In the genomic region with DNA sequence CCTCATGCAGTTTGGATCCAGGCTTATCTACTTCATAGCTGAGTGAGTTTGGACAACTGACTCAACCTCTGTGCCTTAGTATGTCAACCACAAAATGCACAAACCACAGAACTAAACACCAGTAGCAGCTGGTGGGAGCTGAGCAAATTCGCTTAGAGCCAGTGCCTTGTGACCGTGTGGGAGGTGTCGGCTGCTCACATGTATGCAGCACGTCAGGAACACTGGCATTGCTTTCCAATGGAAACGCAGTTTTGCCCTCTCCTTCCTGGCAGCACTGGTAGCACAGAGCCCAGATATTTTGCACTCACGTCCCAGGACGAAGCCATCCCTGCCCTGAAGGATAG, we compare ENCODE assay signal across 1 cellular context.
TF ChIP-seq lines count a peak whose summit lies in the region.

No MANE protein-coding gene starts in this region.

TF ChIP-seq in K562, 482 proteins besides CTCF, POLR2A, EP300 and RAD21 (continued from another document and continues in another):
- TF ChIP-seq HMG20B (CRISPR knock-in tag; IDR thresholded peaks at IDR 0.05) (no peak), GTF2A2 (tag; IDR thresholded peaks at IDR 0.05) (no peak), ZNF354B (CRISPR knock-in tag; IDR thresholded peaks at IDR 0.05) (no peak), KDM2B (CRISPR knock-in tag; IDR thresholded peaks at IDR 0.05) (no peak), U2AF2 (optimal IDR thresholded peaks at IDR 0.05; ENCODE audit: low read depth, low read length) (no peak), FOXA3 (CRISPR knock-in tag; conservative IDR thresholded peaks at IDR 0.05 in 1 of 2, IDR thresholded peaks at IDR 0.05 in 1 of 2) (no peak), NONO (IDR thresholded peaks at IDR 0.05; ENCODE audit: low read depth in 2 of 2, low read length in 1 of 2) (no peak), ETV1 (tag; conservative IDR thresholded peaks at IDR 0.05; ENCODE audit: low read depth) (no peak), DACH1 (IDR thresholded peaks at IDR 0.05; ENCODE audit: partially characterized antibody) (no peak), ZFP1 (CRISPR knock-in tag; IDR thresholded peaks at IDR 0.05) (no peak), NEUROD1 (IDR thresholded peaks at IDR 0.05; ENCODE audit: borderline replicate concordance, low read depth, low read length, partially characterized antibody) (no peak), SPI1 (IDR thresholded peaks at IDR 0.05; ENCODE audit: borderline replicate concordance, low read depth, low read length) (no peak), ZNF12 (CRISPR knock-in tag; IDR thresholded peaks at IDR 0.05) (no peak), ZNF431 (CRISPR knock-in tag; IDR thresholded peaks at IDR 0.05) (no peak), ZNF184 (CRISPR knock-in tag; IDR thresholded peaks at IDR 0.05) (no peak), SRSF1 (IDR thresholded peaks at IDR 0.05; ENCODE audit: low read depth, low read length) (no peak)
- TF ChIP-seq, protein P1, sequence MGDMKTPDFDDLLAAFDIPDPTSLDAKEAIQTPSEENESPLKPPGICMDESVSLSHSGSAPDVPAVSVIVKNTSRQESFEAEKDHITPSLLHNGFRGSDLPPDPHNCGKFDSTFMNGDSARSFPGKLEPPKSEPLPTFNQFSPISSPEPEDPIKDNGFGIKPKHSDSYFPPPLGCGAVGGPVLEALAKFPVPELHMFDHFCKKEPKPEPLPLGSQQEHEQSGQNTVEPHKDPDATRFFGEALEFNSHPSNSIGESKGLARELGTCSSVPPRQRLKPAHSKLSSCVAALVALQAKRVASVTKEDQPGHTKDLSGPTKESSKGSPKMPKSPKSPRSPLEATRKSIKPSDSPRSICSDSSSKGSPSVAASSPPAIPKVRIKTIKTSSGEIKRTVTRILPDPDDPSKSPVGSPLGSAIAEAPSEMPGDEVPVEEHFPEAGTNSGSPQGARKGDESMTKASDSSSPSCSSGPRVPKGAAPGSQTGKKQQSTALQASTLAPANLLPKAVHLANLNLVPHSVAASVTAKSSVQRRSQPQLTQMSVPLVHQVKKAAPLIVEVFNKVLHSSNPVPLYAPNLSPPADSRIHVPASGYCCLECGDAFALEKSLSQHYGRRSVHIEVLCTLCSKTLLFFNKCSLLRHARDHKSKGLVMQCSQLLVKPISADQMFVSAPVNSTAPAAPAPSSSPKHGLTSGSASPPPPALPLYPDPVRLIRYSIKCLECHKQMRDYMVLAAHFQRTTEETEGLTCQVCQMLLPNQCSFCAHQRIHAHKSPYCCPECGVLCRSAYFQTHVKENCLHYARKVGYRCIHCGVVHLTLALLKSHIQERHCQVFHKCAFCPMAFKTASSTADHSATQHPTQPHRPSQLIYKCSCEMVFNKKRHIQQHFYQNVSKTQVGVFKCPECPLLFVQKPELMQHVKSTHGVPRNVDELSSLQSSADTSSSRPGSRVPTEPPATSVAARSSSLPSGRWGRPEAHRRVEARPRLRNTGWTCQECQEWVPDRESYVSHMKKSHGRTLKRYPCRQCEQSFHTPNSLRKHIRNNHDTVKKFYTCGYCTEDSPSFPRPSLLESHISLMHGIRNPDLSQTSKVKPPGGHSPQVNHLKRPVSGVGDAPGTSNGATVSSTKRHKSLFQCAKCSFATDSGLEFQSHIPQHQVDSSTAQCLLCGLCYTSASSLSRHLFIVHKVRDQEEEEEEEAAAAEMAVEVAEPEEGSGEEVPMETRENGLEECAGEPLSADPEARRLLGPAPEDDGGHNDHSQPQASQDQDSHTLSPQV (IDR thresholded peaks at IDR 0.05) = no peak
- TF ChIP-seq, protein P2, sequence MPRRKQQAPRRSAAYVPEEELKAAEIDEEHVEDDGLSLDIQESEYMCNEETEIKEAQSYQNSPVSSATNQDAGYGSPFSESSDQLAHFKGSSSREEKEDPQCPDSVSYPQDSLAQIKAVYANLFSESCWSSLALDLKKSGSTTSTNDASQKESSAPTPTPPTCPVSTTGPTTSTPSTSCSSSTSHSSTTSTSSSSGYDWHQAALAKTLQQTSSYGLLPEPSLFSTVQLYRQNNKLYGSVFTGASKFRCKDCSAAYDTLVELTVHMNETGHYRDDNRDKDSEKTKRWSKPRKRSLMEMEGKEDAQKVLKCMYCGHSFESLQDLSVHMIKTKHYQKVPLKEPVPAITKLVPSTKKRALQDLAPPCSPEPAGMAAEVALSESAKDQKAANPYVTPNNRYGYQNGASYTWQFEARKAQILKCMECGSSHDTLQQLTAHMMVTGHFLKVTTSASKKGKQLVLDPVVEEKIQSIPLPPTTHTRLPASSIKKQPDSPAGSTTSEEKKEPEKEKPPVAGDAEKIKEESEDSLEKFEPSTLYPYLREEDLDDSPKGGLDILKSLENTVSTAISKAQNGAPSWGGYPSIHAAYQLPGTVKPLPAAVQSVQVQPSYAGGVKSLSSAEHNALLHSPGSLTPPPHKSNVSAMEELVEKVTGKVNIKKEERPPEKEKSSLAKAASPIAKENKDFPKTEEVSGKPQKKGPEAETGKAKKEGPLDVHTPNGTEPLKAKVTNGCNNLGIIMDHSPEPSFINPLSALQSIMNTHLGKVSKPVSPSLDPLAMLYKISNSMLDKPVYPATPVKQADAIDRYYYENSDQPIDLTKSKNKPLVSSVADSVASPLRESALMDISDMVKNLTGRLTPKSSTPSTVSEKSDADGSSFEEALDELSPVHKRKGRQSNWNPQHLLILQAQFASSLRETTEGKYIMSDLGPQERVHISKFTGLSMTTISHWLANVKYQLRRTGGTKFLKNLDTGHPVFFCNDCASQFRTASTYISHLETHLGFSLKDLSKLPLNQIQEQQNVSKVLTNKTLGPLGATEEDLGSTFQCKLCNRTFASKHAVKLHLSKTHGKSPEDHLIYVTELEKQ (CRISPR knock-in tag; IDR thresholded peaks at IDR 0.05) = no peak
- TF ChIP-seq, protein P3, sequence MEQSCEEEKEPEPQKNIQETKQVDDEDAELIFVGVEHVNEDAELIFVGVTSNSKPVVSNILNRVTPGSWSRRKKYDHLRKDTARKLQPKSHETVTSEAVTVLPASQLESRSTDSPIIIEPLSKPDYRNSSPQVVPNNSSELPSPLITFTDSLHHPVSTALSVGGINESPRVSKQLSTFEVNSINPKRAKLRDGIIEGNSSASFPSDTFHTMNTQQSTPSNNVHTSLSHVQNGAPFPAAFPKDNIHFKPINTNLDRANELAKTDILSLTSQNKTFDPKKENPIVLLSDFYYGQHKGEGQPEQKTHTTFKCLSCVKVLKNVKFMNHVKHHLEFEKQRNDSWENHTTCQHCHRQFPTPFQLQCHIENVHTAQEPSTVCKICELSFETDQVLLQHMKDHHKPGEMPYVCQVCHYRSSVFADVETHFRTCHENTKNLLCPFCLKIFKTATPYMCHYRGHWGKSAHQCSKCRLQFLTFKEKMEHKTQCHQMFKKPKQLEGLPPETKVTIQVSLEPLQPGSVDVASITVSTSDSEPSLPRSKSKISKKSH (CRISPR knock-in tag; IDR thresholded peaks at IDR 0.05) = no peak
- TF ChIP-seq, protein P4, sequence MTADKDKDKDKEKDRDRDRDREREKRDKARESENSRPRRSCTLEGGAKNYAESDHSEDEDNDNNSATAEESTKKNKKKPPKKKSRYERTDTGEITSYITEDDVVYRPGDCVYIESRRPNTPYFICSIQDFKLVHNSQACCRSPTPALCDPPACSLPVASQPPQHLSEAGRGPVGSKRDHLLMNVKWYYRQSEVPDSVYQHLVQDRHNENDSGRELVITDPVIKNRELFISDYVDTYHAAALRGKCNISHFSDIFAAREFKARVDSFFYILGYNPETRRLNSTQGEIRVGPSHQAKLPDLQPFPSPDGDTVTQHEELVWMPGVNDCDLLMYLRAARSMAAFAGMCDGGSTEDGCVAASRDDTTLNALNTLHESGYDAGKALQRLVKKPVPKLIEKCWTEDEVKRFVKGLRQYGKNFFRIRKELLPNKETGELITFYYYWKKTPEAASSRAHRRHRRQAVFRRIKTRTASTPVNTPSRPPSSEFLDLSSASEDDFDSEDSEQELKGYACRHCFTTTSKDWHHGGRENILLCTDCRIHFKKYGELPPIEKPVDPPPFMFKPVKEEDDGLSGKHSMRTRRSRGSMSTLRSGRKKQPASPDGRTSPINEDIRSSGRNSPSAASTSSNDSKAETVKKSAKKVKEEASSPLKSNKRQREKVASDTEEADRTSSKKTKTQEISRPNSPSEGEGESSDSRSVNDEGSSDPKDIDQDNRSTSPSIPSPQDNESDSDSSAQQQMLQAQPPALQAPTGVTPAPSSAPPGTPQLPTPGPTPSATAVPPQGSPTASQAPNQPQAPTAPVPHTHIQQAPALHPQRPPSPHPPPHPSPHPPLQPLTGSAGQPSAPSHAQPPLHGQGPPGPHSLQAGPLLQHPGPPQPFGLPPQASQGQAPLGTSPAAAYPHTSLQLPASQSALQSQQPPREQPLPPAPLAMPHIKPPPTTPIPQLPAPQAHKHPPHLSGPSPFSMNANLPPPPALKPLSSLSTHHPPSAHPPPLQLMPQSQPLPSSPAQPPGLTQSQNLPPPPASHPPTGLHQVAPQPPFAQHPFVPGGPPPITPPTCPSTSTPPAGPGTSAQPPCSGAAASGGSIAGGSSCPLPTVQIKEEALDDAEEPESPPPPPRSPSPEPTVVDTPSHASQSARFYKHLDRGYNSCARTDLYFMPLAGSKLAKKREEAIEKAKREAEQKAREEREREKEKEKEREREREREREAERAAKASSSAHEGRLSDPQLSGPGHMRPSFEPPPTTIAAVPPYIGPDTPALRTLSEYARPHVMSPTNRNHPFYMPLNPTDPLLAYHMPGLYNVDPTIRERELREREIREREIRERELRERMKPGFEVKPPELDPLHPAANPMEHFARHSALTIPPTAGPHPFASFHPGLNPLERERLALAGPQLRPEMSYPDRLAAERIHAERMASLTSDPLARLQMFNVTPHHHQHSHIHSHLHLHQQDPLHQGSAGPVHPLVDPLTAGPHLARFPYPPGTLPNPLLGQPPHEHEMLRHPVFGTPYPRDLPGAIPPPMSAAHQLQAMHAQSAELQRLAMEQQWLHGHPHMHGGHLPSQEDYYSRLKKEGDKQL (CRISPR knock-in tag; IDR thresholded peaks at IDR 0.05; ENCODE audit: borderline replicate concordance) = no peak
- TF ChIP-seq, protein P5, sequence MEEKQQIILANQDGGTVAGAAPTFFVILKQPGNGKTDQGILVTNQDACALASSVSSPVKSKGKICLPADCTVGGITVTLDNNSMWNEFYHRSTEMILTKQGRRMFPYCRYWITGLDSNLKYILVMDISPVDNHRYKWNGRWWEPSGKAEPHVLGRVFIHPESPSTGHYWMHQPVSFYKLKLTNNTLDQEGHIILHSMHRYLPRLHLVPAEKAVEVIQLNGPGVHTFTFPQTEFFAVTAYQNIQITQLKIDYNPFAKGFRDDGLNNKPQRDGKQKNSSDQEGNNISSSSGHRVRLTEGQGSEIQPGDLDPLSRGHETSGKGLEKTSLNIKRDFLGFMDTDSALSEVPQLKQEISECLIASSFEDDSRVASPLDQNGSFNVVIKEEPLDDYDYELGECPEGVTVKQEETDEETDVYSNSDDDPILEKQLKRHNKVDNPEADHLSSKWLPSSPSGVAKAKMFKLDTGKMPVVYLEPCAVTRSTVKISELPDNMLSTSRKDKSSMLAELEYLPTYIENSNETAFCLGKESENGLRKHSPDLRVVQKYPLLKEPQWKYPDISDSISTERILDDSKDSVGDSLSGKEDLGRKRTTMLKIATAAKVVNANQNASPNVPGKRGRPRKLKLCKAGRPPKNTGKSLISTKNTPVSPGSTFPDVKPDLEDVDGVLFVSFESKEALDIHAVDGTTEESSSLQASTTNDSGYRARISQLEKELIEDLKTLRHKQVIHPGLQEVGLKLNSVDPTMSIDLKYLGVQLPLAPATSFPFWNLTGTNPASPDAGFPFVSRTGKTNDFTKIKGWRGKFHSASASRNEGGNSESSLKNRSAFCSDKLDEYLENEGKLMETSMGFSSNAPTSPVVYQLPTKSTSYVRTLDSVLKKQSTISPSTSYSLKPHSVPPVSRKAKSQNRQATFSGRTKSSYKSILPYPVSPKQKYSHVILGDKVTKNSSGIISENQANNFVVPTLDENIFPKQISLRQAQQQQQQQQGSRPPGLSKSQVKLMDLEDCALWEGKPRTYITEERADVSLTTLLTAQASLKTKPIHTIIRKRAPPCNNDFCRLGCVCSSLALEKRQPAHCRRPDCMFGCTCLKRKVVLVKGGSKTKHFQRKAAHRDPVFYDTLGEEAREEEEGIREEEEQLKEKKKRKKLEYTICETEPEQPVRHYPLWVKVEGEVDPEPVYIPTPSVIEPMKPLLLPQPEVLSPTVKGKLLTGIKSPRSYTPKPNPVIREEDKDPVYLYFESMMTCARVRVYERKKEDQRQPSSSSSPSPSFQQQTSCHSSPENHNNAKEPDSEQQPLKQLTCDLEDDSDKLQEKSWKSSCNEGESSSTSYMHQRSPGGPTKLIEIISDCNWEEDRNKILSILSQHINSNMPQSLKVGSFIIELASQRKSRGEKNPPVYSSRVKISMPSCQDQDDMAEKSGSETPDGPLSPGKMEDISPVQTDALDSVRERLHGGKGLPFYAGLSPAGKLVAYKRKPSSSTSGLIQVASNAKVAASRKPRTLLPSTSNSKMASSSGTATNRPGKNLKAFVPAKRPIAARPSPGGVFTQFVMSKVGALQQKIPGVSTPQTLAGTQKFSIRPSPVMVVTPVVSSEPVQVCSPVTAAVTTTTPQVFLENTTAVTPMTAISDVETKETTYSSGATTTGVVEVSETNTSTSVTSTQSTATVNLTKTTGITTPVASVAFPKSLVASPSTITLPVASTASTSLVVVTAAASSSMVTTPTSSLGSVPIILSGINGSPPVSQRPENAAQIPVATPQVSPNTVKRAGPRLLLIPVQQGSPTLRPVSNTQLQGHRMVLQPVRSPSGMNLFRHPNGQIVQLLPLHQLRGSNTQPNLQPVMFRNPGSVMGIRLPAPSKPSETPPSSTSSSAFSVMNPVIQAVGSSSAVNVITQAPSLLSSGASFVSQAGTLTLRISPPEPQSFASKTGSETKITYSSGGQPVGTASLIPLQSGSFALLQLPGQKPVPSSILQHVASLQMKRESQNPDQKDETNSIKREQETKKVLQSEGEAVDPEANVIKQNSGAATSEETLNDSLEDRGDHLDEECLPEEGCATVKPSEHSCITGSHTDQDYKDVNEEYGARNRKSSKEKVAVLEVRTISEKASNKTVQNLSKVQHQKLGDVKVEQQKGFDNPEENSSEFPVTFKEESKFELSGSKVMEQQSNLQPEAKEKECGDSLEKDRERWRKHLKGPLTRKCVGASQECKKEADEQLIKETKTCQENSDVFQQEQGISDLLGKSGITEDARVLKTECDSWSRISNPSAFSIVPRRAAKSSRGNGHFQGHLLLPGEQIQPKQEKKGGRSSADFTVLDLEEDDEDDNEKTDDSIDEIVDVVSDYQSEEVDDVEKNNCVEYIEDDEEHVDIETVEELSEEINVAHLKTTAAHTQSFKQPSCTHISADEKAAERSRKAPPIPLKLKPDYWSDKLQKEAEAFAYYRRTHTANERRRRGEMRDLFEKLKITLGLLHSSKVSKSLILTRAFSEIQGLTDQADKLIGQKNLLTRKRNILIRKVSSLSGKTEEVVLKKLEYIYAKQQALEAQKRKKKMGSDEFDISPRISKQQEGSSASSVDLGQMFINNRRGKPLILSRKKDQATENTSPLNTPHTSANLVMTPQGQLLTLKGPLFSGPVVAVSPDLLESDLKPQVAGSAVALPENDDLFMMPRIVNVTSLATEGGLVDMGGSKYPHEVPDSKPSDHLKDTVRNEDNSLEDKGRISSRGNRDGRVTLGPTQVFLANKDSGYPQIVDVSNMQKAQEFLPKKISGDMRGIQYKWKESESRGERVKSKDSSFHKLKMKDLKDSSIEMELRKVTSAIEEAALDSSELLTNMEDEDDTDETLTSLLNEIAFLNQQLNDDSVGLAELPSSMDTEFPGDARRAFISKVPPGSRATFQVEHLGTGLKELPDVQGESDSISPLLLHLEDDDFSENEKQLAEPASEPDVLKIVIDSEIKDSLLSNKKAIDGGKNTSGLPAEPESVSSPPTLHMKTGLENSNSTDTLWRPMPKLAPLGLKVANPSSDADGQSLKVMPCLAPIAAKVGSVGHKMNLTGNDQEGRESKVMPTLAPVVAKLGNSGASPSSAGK (IDR thresholded peaks at IDR 0.05) = peak; percentile 49
- TF ChIP-seq, protein P6, sequence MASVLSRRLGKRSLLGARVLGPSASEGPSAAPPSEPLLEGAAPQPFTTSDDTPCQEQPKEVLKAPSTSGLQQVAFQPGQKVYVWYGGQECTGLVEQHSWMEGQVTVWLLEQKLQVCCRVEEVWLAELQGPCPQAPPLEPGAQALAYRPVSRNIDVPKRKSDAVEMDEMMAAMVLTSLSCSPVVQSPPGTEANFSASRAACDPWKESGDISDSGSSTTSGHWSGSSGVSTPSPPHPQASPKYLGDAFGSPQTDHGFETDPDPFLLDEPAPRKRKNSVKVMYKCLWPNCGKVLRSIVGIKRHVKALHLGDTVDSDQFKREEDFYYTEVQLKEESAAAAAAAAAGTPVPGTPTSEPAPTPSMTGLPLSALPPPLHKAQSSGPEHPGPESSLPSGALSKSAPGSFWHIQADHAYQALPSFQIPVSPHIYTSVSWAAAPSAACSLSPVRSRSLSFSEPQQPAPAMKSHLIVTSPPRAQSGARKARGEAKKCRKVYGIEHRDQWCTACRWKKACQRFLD (CRISPR knock-in tag; IDR thresholded peaks at IDR 0.05) = peak; percentile 66; the same call in 1 of the 2 replicates
